9 cellular contexts compared by ENCODE assay signal in the genomic region with DNA sequence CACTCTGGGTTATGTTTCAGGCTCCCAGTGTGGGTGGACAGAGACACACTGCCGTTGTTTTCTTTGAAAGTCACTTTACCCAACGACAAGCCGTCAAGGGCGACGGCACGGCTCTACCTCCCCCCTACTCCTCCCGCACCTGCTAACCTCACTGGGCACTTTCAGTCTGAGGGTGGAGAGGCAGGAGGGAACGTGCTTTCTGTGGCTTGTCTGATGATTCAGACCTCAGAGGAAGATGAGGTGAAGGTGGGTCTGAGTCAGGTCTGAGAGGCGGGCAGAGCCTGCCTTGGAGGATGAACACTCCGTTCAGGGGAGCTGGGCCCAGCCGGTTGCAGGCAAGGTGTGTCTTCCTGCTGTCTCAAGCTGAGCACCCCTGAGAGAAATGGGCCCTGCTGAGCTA.
A peak's percentile ranks its signal among the peaks of the same experiment; 100 is the strongest.
DNase-seq lines count a peak whose midpoint lies in the region; ATAC-seq, FAIRE-seq and TF ChIP-seq lines count a peak whose summit lies in the region.
"Had no signal": no experiment of that assay in that cellular context is flagged by ENCODE, and none has a peak within 500 bp of the region (broad histone marks: within the 10 kb centered on the region; RNA-seq: fewer than 3 reads in every experiment).

No MANE protein-coding gene starts in this region.

- peaks cover 5% of the 10 kb centered on the region for H3K4me1 Mint-ChIP-seq in mesothelial cell of epicardium

- no peak overlapping the region for H3K27ac Mint-ChIP-seq in mesothelial cell of epicardium

- no peak for ATAC-seq in HG02759 (IDR thresholded peaks at IDR 0.05; ENCODE audit: unreplicated experiment)

- FAIRE-seq in urothelium cell line (lab: Jason Lieb, UNC) = no peak

- WGBS in lower leg skin, 2 donors = 85 to 88% methylated on average over 10 to 11 of the region's 11 CpGs

- intact Hi-C loops in lower leg skin (cut with DNase I; ENCODE audit: low total_unique reads) = no loop called here

- TF ChIP-seq POLR2A in lower leg skin (IDR thresholded peaks at IDR 0.05) = no peak

- peak; percentile 81 for DNase-seq in NK-92 treated with Interleukin-12 subunit alpha and Interleukin-12 subunit beta, amount 100 ng/mL, for 24 hours (lab: John Stamatoyannopoulos, UW)
- DNase-seq in NK-92 (lab: John Stamatoyannopoulos, UW; ENCODE audit: unreplicated experiment) = no peak
- peak; percentile 67 for DNase-seq in activated naive CD4-positive, alpha-beta T cell treated with anti-CD3 and anti-CD28 coated beads, Interleukin-2, amount 50 U/mL, for 16 hours
- DNase-seq in stimulated activated CD4-positive, alpha-beta T cell treated with anti-CD3 and anti-CD28 coated beads, Interleukin-1b, Interleukin-23, amount 100 ng/mL, for 1 hour (ENCODE audit: low read depth in 2 of 2) = peak; percentile 23 to 29
- peak; percentile 52 for DNase-seq in urothelium cell line (ENCODE audit: low spot score)
- no peak for DNase-seq in mesothelial cell of epicardium (ENCODE audit: low spot score in 2 of 2, unreplicated experiment in 2 of 2)
- DNase-seq in lower leg skin (ENCODE audit: low spot score in 2 of 2) = no peak
- DNase-seq: NCI-H2029 had no signal

- H3K27me3 Mint-ChIP-seq in mesothelial cell of epicardium (ENCODE audit: low read depth) = peaks cover 36% of the 10 kb centered on the region

- H3K9me3 Mint-ChIP-seq in mesothelial cell of epicardium = no peaks in the 10 kb centered on the region

- H3K4me3 ChIP-seq in lower leg skin (ENCODE audit: low read depth, poor library complexity, severe bottlenecking) = no peak overlapping the region

- TF ChIP-seq CTCF in mesothelial cell of epicardium (IDR thresholded peaks at IDR 0.05; ENCODE audit: unreplicated experiment) (no peak), lower leg skin (IDR thresholded peaks at IDR 0.05) (no peak)

- no peaks in the 10 kb centered on the region for H3K36me3 Mint-ChIP-seq in mesothelial cell of epicardium

- no peak overlapping the region for H3K4me3 Mint-ChIP-seq in mesothelial cell of epicardium

Comparison
In these comparisons a context has a peak if more than half of its experiments do, and no peak if none do; other contexts are left out.
1. DNase-seq: peak in NK-92 treated with Interleukin-12 subunit alpha and Interleukin-12 subunit beta, amount 100 ng/mL, for 24 hours (single experiment), activated naive CD4-positive, alpha-beta T cell treated with anti-CD3 and anti-CD28 coated beads, Interleukin-2, amount 50 U/mL, for 16 hours (single experiment), stimulated activated CD4-positive, alpha-beta T cell treated with anti-CD3 and anti-CD28 coated beads, Interleukin-1b, Interleukin-23, amount 100 ng/mL, for 1 hour (2 of 2) and urothelium cell line (single experiment); none in NK-92 (single experiment), mesothelial cell of epicardium (0 of 2) and lower leg skin (0 of 2).